ENCODE assay signal across 9 cellular contexts in the genomic region with DNA sequence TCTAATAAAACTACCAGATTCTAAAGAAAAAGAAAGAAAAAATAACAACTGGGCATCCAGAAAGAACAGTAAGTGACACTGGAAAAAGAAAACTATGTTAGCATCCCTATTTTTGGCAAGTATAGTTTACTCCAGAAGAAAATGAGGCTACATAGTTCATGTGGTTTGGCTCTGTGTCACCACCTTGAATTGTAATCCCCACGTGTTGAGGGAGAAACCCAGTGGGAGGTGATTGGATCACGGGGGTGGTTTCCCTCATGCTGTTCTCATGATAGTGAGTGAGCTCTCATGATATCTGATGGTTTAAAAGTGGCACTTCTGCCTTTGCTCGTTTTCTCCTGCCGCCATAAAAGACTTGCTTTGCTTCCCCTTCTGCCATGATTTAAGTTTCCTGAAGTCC.
DNase-seq lines count a peak whose midpoint lies in the region; ATAC-seq and TF ChIP-seq lines count a peak whose summit lies in the region.
"Had no signal": no experiment of that assay in that cellular context is flagged by ENCODE, and none has a peak within 500 bp of the region (broad histone marks: within the 10 kb centered on the region; RNA-seq: fewer than 3 reads in every experiment).

No MANE protein-coding gene starts in this region.

- peak; percentile 70 to 73 for ATAC-seq in activated T-cell treated with anti-CD3 and anti-CD28 coated beads, Interleukin-2, amount 50 U/mL, for 4 hours
- peak; percentile 67 for ATAC-seq in HG03442 (IDR thresholded peaks at IDR 0.05; ENCODE audit: unreplicated experiment)
- ATAC-seq in natural killer cell treated with Interleukin-12 subunit alpha and Interleukin-12 subunit beta and Interleukin-15 and Interleukin-18, amount 100 ng/mL, for 72 hours, result no peak

- H3K27me3 ChIP-seq in spleen (replicated peaks in 1 of 7), result no peaks in the 10 kb centered on the region

- no peaks in the 10 kb centered on the region for H3K4me1 ChIP-seq in spleen

- intact Hi-C loops in spleen (cut with DNase I; ENCODE audit: low total_unique reads), result no loop called here

- H3K4me3 Mint-ChIP-seq in activated T-cell treated with anti-CD3 and anti-CD28 coated beads, Interleukin-2, amount 50 U/mL, for 4 hours, result no peak overlapping the region
- no peak overlapping the region for H3K4me3 Mint-ChIP-seq in natural killer cell treated with Interleukin-12 subunit alpha and Interleukin-12 subunit beta and Interleukin-15 and Interleukin-18, amount 100 ng/mL, for 72 hours

- no peak for TF ChIP-seq POLR2A in spleen (IDR thresholded peaks at IDR 0.05)

- WGBS in spleen, 5 donors, result 19 to 37% (median 27%) methylated on average over 4 of the region's 4 CpGs

- no peaks in the 10 kb centered on the region for H3K9me3 ChIP-seq in spleen

- H3K4me1 Mint-ChIP-seq in activated T-cell treated with anti-CD3 and anti-CD28 coated beads, Interleukin-2, amount 50 U/mL, for 4 hours (ENCODE audit: low read depth), result peaks cover 5% of the 10 kb centered on the region
- no peaks in the 10 kb centered on the region for H3K4me1 Mint-ChIP-seq in natural killer cell treated with Interleukin-12 subunit alpha and Interleukin-12 subunit beta and Interleukin-15 and Interleukin-18, amount 100 ng/mL, for 72 hours (ENCODE audit: low read depth in 2 of 2)

- no peaks in the 10 kb centered on the region for H3K9me3 Mint-ChIP-seq in activated T-cell treated with anti-CD3 and anti-CD28 coated beads, Interleukin-2, amount 50 U/mL, for 4 hours
- peaks cover 2% of the 10 kb centered on the region for H3K9me3 Mint-ChIP-seq in natural killer cell treated with Interleukin-12 subunit alpha and Interleukin-12 subunit beta and Interleukin-15 and Interleukin-18, amount 100 ng/mL, for 72 hours

- no peaks in the 10 kb centered on the region for H3K36me3 ChIP-seq in spleen

- no peak overlapping the region for H3K27ac Mint-ChIP-seq in natural killer cell treated with Interleukin-12 subunit alpha and Interleukin-12 subunit beta and Interleukin-15 and Interleukin-18, amount 100 ng/mL, for 72 hours

- no peaks in the 10 kb centered on the region for H3K36me3 Mint-ChIP-seq in activated T-cell treated with anti-CD3 and anti-CD28 coated beads, Interleukin-2, amount 50 U/mL, for 4 hours (ENCODE audit: insufficient read depth)
- H3K36me3 Mint-ChIP-seq in natural killer cell treated with Interleukin-12 subunit alpha and Interleukin-12 subunit beta and Interleukin-15 and Interleukin-18, amount 100 ng/mL, for 72 hours, result peaks cover 5% of the 10 kb centered on the region

- no peak overlapping the region for H3K27ac ChIP-seq in spleen
- H3K27ac ChIP-seq: C4-2B had no signal

- peaks cover 6% of the 10 kb centered on the region for H3K27me3 Mint-ChIP-seq in activated T-cell treated with anti-CD3 and anti-CD28 coated beads, Interleukin-2, amount 50 U/mL, for 4 hours (ENCODE audit: low read depth)
- H3K27me3 Mint-ChIP-seq in natural killer cell treated with Interleukin-12 subunit alpha and Interleukin-12 subunit beta and Interleukin-15 and Interleukin-18, amount 100 ng/mL, for 72 hours, result peaks cover 7 to 26% of the 10 kb centered on the region in 2 donors

- H3K4me3 ChIP-seq in choroid plexus epithelial cell (ENCODE audit: low read depth, low read length) (no peak overlapping the region), spleen (no peak overlapping the region)

- TF ChIP-seq CTCF in choroid plexus epithelial cell (conservative IDR thresholded peaks at IDR 0.05; ENCODE audit: low read depth, low read length) (no peak), spleen (IDR thresholded peaks at IDR 0.05 in 8 of 11, conservative IDR thresholded peaks at IDR 0.05 in 3 of 11) (no peak)

- DNase-seq in activated T-cell treated with anti-CD3 and anti-CD28 coated beads, Interleukin-2, amount 50 U/mL, for 4 hours, result no peak
- no peak for DNase-seq in activated T-cell treated with anti-CD3 and anti-CD28 coated beads for 4 hours
- DNase-seq in choroid plexus epithelial cell (ENCODE audit: low read depth), result peak; percentile 99
- peak; percentile 25 for DNase-seq in stimulated activated CD8-positive, alpha-beta memory T cell treated with anti-CD3 and anti-CD28 coated beads, Interleukin-4, amount 100 ng/mL, for 48 hours
- no peak for DNase-seq in spleen
- DNase-seq in natural killer cell treated with Interleukin-12 subunit alpha and Interleukin-12 subunit beta and Interleukin-15 and Interleukin-18, amount 100 ng/mL, for 72 hours (ENCODE audit: low spot score), result no peak
- no peak for DNase-seq in effector CD4-positive, alpha-beta T cell

Comparison
In these comparisons a context has a peak if more than half of its experiments do, and no peak if none do; other contexts are left out.
1. ATAC-seq: peak in activated T-cell treated with anti-CD3 and anti-CD28 coated beads, Interleukin-2, amount 50 U/mL, for 4 hours (2 of 2) and HG03442 (single experiment); none in natural killer cell treated with Interleukin-12 subunit alpha and Interleukin-12 subunit beta and Interleukin-15 and Interleukin-18, amount 100 ng/mL, for 72 hours (0 of 2).
2. DNase-seq: peak in choroid plexus epithelial cell (single experiment) and stimulated activated CD8-positive, alpha-beta memory T cell treated with anti-CD3 and anti-CD28 coated beads, Interleukin-4, amount 100 ng/mL, for 48 hours (single experiment); none in activated T-cell treated with anti-CD3 and anti-CD28 coated beads, Interleukin-2, amount 50 U/mL, for 4 hours (single experiment), activated T-cell treated with anti-CD3 and anti-CD28 coated beads for 4 hours (single experiment), spleen (single experiment), natural killer cell treated with Interleukin-12 subunit alpha and Interleukin-12 subunit beta and Interleukin-15 and Interleukin-18, amount 100 ng/mL, for 72 hours (single experiment) and effector CD4-positive, alpha-beta T cell (single experiment).